In the genomic region with DNA sequence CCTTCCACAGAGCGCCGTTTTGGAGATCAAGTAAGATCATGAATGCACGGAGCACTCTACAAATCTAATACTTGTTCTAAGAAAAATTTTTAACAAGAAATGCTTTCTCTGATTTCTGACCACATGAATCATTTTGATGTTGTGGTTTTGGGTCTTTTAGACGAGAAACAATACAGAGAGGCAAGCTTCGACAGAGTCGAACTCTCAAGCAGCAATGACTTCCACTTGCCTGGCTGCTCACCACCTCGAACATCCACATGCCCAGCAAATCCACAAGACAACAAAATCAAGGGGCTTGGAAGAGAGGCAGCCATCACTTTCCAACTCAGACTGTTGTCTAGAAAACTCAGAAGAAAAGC, we compare ENCODE assay signal across 12 cellular contexts.
DNase-seq lines count a peak whose midpoint lies in the region; ATAC-seq lines count a peak whose summit lies in the region.
"Had no signal": no experiment of that assay in that cellular context is flagged by ENCODE, and none has a peak within 500 bp of the region (broad histone marks: within the 10 kb centered on the region; RNA-seq: fewer than 3 reads in every experiment).

No MANE protein-coding gene starts in this region.

- DNase-seq in activated naive CD8-positive, alpha-beta T cell treated with anti-CD3 and anti-CD28 coated beads, Interleukin-2, amount 50 U/mL, for 24 hours, result peak; percentile 8
- DNase-seq in SIG-M5 (lab: John Stamatoyannopoulos, UW), result no peak
- DNase-seq in NCI-H1092 (lab: John Stamatoyannopoulos, UW), result no peak
- DNase-seq in H7, result no peak
- DNase-seq: activated CD4-positive, alpha-beta T cell treated with anti-CD3 and anti-CD28 coated beads for 1 hour; GOT3; hippocampal formation; NCI-H1417 had no signal

- peaks cover 52% of the 10 kb centered on the region for H3K4me1 ChIP-seq in ACC112 (ENCODE audit: control insufficient read depth, insufficient read depth, low read length, unreplicated experiment)
- H3K4me1 ChIP-seq in HUES48 (ENCODE audit: control insufficient read depth, insufficient read depth, low read length), result 0 out of 2 replicates have a peak, but pooled peaks cover 4% of the 10 kb centered on the region
- H3K4me1 ChIP-seq in mucosa of rectum (ENCODE audit: control insufficient read depth in 2 of 2, insufficient read depth in 2 of 2, low read length in 2 of 2), result peaks cover 16 to 38% of the 10 kb centered on the region in 2 donors

- peak overlapping the region; percentile 12 for H3K4me3 Mint-ChIP-seq in activated naive CD8-positive, alpha-beta T cell treated with anti-CD3 and anti-CD28 coated beads, Interleukin-2, amount 50 U/mL, for 24 hours

- peak overlapping the region; percentile 68 for H3K27ac Mint-ChIP-seq in activated naive CD8-positive, alpha-beta T cell treated with anti-CD3 and anti-CD28 coated beads, Interleukin-2, amount 50 U/mL, for 24 hours

- H3K4me3 ChIP-seq in ACC112 (ENCODE audit: low read depth, low read length), result no peak overlapping the region
- H3K4me3 ChIP-seq in HUES48 (ENCODE audit: low read depth, low read length), result no peak overlapping the region
- peak overlapping the region; percentile 24 to 52 for H3K4me3 ChIP-seq in mucosa of rectum (ENCODE audit: low read length in 2 of 2)
- no peak overlapping the region for H3K4me3 ChIP-seq in H7 (ENCODE audit: insufficient read depth, low read depth, low read length)

- H3K27ac ChIP-seq in ACC112 (ENCODE audit: low read depth, low read length) (peak overlapping the region; percentile 19; the same call in 1 of the 2 replicates), HUES48 (ENCODE audit: low read depth, low read length) (peak overlapping the region; percentile 28), mucosa of rectum (ENCODE audit: low read depth in 2 of 2, low read length in 2 of 2) (peak overlapping the region; percentile 53 to 78)

- H3K9me3 Mint-ChIP-seq in activated naive CD8-positive, alpha-beta T cell treated with anti-CD3 and anti-CD28 coated beads, Interleukin-2, amount 50 U/mL, for 24 hours, result no peaks in the 10 kb centered on the region

- no peak overlapping the region for H2AFZ ChIP-seq in ACC112 (ENCODE audit: low read length, unreplicated experiment)

- peaks cover 82% of the 10 kb centered on the region for H3K4me1 Mint-ChIP-seq in activated naive CD8-positive, alpha-beta T cell treated with anti-CD3 and anti-CD28 coated beads, Interleukin-2, amount 50 U/mL, for 24 hours

- no peaks in the 10 kb centered on the region for H3K27me3 Mint-ChIP-seq in activated naive CD8-positive, alpha-beta T cell treated with anti-CD3 and anti-CD28 coated beads, Interleukin-2, amount 50 U/mL, for 24 hours

- no peaks in the 10 kb centered on the region for H3K36me3 ChIP-seq in ACC112 (ENCODE audit: insufficient read depth, low read length)
- peaks cover 7% of the 10 kb centered on the region; the same call in 1 of the 2 replicates for H3K36me3 ChIP-seq in HUES48 (ENCODE audit: control insufficient read depth, insufficient read depth, low read length)
- no peaks in the 10 kb centered on the region for H3K36me3 ChIP-seq in mucosa of rectum (ENCODE audit: control insufficient read depth in 2 of 2, insufficient read depth in 2 of 2, low read length in 2 of 2)
- H3K36me3 ChIP-seq in H7 (replicated peaks; ENCODE audit: control insufficient read depth, insufficient read depth, low read length), result no peaks in the 10 kb centered on the region

- ATAC-seq in activated naive CD8-positive, alpha-beta T cell treated with anti-CD3 and anti-CD28 coated beads, Interleukin-2, amount 50 U/mL, for 24 hours, result peak; percentile 70
- ATAC-seq in HG03457 (IDR thresholded peaks at IDR 0.05; ENCODE audit: unreplicated experiment), result no peak

- no peak overlapping the region for H3K9ac ChIP-seq in HUES48 (ENCODE audit: low read depth, low read length)
- H3K9ac ChIP-seq in mucosa of rectum (ENCODE audit: low read depth in 1 of 2, low read length in 2 of 2), result peak overlapping the region in 1 of 2 donors; percentile 52

- H3K9me3 ChIP-seq in HUES48 (ENCODE audit: control insufficient read depth, insufficient read depth, low read length) (no peaks in the 10 kb centered on the region), mucosa of rectum (ENCODE audit: control insufficient read depth in 2 of 2, low read length in 2 of 2) (no peaks in the 10 kb centered on the region)

- H3K79me2 ChIP-seq in ACC112 (ENCODE audit: control insufficient read depth, insufficient read depth, low read length, unreplicated experiment), result no peaks in the 10 kb centered on the region

- H3K27me3 ChIP-seq in ACC112 (ENCODE audit: insufficient read depth, low read length) (no peaks in the 10 kb centered on the region), HUES48 (ENCODE audit: control insufficient read depth, insufficient read depth, low read length) (no peaks in the 10 kb centered on the region), mucosa of rectum (ENCODE audit: control insufficient read depth in 2 of 2, insufficient read depth in 2 of 2, low read length in 2 of 2) (no peaks in the 10 kb centered on the region), H7 (ENCODE audit: control insufficient read depth, insufficient read depth, low read length) (no peaks in the 10 kb centered on the region)

- peaks cover 75% of the 10 kb centered on the region for H3K36me3 Mint-ChIP-seq in activated naive CD8-positive, alpha-beta T cell treated with anti-CD3 and anti-CD28 coated beads, Interleukin-2, amount 50 U/mL, for 24 hours (ENCODE audit: low read depth)

Comparison
In these comparisons a context has a peak if more than half of its experiments do, and no peak if none do; other contexts are left out.
1. H3K4me3 ChIP-seq: peak in mucosa of rectum (2 of 2); none in ACC112 (single experiment), HUES48 (single experiment) and H7 (single experiment).
2. Peak in every context shown above with its lines, with median percentiles within 50 percentile points of each other: H3K27ac ChIP-seq.